In the genomic region with DNA sequence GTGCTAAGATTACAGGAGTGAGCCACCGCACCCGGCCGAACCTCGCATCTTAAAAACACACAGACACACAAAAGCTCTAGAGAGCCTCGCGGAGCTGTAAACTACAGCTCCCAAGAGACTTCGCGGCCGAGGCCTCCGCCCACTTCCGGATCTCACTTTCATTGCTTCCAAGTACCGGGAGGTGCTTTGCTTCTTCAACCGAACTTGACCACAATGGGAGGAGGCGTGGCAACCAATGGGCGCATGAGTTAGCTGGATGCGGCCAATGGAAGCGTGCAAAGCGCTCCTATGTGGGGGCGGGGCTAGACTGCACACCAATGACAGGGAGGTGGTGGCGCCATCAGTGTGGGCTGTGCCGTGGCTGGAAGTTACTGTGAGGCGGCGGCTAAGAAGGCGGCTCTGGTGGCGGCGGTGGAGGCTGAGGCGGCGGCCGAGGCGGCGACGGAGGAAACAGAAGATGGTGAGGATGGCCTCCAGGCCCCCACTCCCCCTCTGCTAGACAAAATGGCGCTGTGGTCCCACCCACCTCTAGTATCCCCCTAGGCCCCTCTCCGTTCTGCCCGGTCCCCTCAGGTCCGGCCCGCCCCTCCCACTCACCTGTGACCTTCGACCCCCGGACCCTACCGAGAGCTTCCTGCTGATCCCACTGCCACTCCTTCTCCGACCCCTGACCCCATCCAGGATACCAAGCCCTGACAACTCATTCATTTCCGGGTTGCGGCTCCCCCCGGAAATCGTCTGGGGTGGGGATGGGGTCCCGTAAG, we compare ENCODE assay signal across 1 cellular context.
TF ChIP-seq lines count a peak whose summit lies in the region.

A gene (plus strand): TSS at position 366 of the 764 bp plus-strand sequence. CDS start 92 bp downstream, at position 458.

TF ChIP-seq in HepG2, 621 proteins besides CTCF, POLR2A, EP300 and RAD21 (continued from another document and continues in another):
- TF ChIP-seq, protein P1, sequence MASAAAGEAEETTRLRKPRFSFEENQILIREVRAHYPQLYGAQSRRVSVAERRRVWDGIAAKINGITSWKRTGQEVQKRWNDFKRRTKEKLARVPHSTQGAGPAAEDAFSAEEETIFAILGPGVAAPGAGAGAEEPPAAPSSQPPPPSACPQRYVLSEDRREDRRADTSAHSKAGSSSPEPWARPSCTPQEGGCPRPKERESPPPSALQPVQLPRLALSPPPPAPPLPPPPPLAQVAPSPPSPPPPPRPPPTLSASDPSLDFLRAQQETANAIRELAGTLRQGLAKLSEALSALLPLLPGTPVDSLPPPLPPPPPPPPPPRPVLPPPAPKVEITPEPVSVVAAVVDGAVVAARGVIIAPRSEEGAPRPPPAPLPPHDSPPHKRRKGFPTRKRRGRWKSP (CRISPR knock-in tag; IDR thresholded peaks at IDR 0.05), result 0 out of 2 replicates have a peak, but pooled peaks have one; percentile 4
- TF ChIP-seq ZNF776 (CRISPR knock-in tag; IDR thresholded peaks at IDR 0.05), result peak; percentile 13; the same call in 1 of the 2 replicates
- TF ChIP-seq PPARG (CRISPR knock-in tag; conservative IDR thresholded peaks at IDR 0.05), result no peak
- TF ChIP-seq ZMAT3 (CRISPR knock-in tag; conservative IDR thresholded peaks at IDR 0.05), result no peak
- TF ChIP-seq ATAD3A (CRISPR knock-in tag; IDR thresholded peaks at IDR 0.05), result no peak
- TF ChIP-seq ZNF709 (CRISPR knock-in tag; IDR thresholded peaks at IDR 0.05), result peak; percentile 76; the same call in 1 of the 2 replicates
- peak; percentile 48; the same call in 1 of the 2 replicates for TF ChIP-seq HNF4G (IDR thresholded peaks at IDR 0.05; ENCODE audit: borderline replicate concordance, low read depth, low read length)
- no peak for TF ChIP-seq HNF4G (CRISPR knock-in tag; IDR thresholded peaks at IDR 0.05; ENCODE audit: borderline replicate concordance, low read depth)
- TF ChIP-seq, protein P2, sequence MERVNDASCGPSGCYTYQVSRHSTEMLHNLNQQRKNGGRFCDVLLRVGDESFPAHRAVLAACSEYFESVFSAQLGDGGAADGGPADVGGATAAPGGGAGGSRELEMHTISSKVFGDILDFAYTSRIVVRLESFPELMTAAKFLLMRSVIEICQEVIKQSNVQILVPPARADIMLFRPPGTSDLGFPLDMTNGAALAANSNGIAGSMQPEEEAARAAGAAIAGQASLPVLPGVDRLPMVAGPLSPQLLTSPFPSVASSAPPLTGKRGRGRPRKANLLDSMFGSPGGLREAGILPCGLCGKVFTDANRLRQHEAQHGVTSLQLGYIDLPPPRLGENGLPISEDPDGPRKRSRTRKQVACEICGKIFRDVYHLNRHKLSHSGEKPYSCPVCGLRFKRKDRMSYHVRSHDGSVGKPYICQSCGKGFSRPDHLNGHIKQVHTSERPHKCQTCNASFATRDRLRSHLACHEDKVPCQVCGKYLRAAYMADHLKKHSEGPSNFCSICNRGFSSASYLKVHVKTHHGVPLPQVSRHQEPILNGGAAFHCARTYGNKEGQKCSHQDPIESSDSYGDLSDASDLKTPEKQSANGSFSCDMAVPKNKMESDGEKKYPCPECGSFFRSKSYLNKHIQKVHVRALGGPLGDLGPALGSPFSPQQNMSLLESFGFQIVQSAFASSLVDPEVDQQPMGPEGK (CRISPR knock-in tag; IDR thresholded peaks at IDR 0.05), result peak; percentile 36; the same call in 1 of the 2 replicates
- TF ChIP-seq, protein P3, sequence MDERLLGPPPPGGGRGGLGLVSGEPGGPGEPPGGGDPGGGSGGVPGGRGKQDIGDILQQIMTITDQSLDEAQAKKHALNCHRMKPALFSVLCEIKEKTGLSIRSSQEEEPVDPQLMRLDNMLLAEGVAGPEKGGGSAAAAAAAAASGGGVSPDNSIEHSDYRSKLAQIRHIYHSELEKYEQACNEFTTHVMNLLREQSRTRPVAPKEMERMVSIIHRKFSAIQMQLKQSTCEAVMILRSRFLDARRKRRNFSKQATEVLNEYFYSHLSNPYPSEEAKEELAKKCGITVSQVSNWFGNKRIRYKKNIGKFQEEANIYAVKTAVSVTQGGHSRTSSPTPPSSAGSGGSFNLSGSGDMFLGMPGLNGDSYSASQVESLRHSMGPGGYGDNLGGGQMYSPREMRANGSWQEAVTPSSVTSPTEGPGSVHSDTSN (CRISPR knock-in tag; IDR thresholded peaks at IDR 0.05), result no peak
- no peak for TF ChIP-seq CHCHD3 (CRISPR knock-in tag; IDR thresholded peaks at IDR 0.05)
- TF ChIP-seq, protein P4, sequence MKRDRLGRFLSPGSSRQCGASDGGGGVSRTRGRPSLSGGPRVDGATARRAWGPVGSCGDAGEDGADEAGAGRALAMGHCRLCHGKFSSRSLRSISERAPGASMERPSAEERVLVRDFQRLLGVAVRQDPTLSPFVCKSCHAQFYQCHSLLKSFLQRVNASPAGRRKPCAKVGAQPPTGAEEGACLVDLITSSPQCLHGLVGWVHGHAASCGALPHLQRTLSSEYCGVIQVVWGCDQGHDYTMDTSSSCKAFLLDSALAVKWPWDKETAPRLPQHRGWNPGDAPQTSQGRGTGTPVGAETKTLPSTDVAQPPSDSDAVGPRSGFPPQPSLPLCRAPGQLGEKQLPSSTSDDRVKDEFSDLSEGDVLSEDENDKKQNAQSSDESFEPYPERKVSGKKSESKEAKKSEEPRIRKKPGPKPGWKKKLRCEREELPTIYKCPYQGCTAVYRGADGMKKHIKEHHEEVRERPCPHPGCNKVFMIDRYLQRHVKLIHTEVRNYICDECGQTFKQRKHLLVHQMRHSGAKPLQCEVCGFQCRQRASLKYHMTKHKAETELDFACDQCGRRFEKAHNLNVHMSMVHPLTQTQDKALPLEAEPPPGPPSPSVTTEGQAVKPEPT (CRISPR knock-in tag; IDR thresholded peaks at IDR 0.05; ENCODE audit: low read depth), result 0 out of 2 replicates have a peak, but pooled peaks have one; percentile 58
- peak; percentile 66 for TF ChIP-seq SUZ12 (IDR thresholded peaks at IDR 0.05; ENCODE audit: low read depth, low read length)
- TF ChIP-seq ZNF788 (CRISPR knock-in tag; IDR thresholded peaks at IDR 0.05; ENCODE audit: borderline replicate concordance), result 0 out of 2 replicates have a peak, but pooled peaks have one; percentile 66
- TF ChIP-seq, protein P5, sequence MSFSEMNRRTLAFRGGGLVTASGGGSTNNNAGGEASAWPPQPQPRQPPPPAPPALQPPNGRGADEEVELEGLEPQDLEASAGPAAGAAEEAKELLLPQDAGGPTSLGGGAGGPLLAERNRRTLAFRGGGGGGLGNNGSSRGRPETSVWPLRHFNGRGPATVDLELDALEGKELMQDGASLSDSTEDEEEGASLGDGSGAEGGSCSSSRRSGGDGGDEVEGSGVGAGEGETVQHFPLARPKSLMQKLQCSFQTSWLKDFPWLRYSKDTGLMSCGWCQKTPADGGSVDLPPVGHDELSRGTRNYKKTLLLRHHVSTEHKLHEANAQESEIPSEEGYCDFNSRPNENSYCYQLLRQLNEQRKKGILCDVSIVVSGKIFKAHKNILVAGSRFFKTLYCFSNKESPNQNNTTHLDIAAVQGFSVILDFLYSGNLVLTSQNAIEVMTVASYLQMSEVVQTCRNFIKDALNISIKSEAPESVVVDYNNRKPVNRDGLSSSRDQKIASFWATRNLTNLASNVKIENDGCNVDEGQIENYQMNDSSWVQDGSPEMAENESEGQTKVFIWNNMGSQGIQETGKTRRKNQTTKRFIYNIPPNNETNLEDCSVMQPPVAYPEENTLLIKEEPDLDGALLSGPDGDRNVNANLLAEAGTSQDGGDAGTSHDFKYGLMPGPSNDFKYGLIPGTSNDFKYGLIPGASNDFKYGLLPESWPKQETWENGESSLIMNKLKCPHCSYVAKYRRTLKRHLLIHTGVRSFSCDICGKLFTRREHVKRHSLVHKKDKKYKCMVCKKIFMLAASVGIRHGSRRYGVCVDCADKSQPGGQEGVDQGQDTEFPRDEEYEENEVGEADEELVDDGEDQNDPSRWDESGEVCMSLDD (CRISPR knock-in tag; IDR thresholded peaks at IDR 0.05; ENCODE audit: borderline replicate concordance), result peak; percentile 17; the same call in 1 of the 2 replicates
- TF ChIP-seq KLF12 (CRISPR knock-in tag; IDR thresholded peaks at IDR 0.05; ENCODE audit: borderline replicate concordance), result 0 out of 2 replicates have a peak, but pooled peaks have one; percentile 14
- TF ChIP-seq ZNF558 (CRISPR knock-in tag; IDR thresholded peaks at IDR 0.05; ENCODE audit: borderline replicate concordance), result no peak
- TF ChIP-seq, protein P6, sequence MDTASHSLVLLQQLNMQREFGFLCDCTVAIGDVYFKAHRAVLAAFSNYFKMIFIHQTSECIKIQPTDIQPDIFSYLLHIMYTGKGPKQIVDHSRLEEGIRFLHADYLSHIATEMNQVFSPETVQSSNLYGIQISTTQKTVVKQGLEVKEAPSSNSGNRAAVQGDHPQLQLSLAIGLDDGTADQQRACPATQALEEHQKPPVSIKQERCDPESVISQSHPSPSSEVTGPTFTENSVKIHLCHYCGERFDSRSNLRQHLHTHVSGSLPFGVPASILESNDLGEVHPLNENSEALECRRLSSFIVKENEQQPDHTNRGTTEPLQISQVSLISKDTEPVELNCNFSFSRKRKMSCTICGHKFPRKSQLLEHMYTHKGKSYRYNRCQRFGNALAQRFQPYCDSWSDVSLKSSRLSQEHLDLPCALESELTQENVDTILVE (CRISPR knock-in tag; IDR thresholded peaks at IDR 0.05), result peak; percentile 77
- peak; percentile 7 for TF ChIP-seq HNRNPLL (IDR thresholded peaks at IDR 0.05; ENCODE audit: low read depth, low read length, poor library complexity, severe bottlenecking)
- peak; percentile 79 for TF ChIP-seq CHD2 (IDR thresholded peaks at IDR 0.05; ENCODE audit: low read depth, low read length)
- TF ChIP-seq SMAD9 (CRISPR knock-in tag; IDR thresholded peaks at IDR 0.05), result no peak
- peak; percentile 33; the same call in 1 of the 2 replicates for TF ChIP-seq BORCS8-MEF2B (CRISPR knock-in tag; IDR thresholded peaks at IDR 0.05)
- TF ChIP-seq, protein P7, sequence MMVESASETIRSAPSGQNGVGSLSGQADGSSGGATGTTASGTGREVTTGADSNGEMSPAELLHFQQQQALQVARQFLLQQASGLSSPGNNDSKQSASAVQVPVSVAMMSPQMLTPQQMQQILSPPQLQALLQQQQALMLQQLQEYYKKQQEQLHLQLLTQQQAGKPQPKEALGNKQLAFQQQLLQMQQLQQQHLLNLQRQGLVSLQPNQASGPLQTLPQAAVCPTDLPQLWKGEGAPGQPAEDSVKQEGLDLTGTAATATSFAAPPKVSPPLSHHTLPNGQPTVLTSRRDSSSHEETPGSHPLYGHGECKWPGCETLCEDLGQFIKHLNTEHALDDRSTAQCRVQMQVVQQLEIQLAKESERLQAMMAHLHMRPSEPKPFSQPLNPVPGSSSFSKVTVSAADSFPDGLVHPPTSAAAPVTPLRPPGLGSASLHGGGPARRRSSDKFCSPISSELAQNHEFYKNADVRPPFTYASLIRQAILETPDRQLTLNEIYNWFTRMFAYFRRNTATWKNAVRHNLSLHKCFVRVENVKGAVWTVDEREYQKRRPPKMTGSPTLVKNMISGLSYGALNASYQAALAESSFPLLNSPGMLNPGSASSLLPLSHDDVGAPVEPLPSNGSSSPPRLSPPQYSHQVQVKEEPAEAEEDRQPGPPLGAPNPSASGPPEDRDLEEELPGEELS (CRISPR knock-in tag; IDR thresholded peaks at IDR 0.05), result 0 out of 2 replicates have a peak, but pooled peaks have one; percentile 10
- TF ChIP-seq NR2F1 (CRISPR knock-in tag; IDR thresholded peaks at IDR 0.05), result peak; percentile 62 to 89; a peak in 3 of 4 replicates
- TF ChIP-seq PHF21A (CRISPR knock-in tag; IDR thresholded peaks at IDR 0.05), result 0 out of 2 replicates have a peak, but pooled peaks have one; percentile 6
- no peak for TF ChIP-seq SNAPC2 (CRISPR knock-in tag; IDR thresholded peaks at IDR 0.05)
- TF ChIP-seq FOXP1 (IDR thresholded peaks at IDR 0.05), result no peak
- TF ChIP-seq FOXP1 (CRISPR knock-in tag; IDR thresholded peaks at IDR 0.05), result no peak
- TF ChIP-seq NFE2L1 (CRISPR knock-in tag; IDR thresholded peaks at IDR 0.05; ENCODE audit: borderline replicate concordance), result no peak
- TF ChIP-seq AGO1 (IDR thresholded peaks at IDR 0.05; ENCODE audit: low read depth, low read length, poor library complexity, severe bottlenecking), result no peak
- TF ChIP-seq, protein P8, sequence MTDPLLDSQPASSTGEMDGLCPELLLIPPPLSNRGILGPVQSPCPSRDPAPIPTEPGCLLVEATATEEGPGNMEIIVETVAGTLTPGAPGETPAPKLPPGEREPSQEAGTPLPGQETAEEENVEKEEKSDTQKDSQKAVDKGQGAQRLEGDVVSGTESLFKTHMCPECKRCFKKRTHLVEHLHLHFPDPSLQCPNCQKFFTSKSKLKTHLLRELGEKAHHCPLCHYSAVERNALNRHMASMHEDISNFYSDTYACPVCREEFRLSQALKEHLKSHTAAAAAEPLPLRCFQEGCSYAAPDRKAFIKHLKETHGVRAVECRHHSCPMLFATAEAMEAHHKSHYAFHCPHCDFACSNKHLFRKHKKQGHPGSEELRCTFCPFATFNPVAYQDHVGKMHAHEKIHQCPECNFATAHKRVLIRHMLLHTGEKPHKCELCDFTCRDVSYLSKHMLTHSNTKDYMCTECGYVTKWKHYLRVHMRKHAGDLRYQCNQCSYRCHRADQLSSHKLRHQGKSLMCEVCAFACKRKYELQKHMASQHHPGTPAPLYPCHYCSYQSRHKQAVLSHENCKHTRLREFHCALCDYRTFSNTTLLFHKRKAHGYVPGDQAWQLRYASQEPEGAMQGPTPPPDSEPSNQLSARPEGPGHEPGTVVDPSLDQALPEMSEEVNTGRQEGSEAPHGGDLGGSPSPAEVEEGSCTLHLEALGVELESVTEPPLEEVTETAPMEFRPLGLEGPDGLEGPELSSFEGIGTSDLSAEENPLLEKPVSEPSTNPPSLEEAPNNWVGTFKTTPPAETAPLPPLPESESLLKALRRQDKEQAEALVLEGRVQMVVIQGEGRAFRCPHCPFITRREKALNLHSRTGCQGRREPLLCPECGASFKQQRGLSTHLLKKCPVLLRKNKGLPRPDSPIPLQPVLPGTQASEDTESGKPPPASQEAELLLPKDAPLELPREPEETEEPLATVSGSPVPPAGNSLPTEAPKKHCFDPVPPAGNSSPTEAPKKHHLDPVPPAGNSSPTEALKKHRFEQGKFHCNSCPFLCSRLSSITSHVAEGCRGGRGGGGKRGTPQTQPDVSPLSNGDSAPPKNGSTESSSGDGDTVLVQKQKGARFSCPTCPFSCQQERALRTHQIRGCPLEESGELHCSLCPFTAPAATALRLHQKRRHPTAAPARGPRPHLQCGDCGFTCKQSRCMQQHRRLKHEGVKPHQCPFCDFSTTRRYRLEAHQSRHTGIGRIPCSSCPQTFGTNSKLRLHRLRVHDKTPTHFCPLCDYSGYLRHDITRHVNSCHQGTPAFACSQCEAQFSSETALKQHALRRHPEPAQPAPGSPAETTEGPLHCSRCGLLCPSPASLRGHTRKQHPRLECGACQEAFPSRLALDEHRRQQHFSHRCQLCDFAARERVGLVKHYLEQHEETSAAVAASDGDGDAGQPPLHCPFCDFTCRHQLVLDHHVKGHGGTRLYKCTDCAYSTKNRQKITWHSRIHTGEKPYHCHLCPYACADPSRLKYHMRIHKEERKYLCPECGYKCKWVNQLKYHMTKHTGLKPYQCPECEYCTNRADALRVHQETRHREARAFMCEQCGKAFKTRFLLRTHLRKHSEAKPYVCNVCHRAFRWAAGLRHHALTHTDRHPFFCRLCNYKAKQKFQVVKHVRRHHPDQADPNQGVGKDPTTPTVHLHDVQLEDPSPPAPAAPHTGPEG (CRISPR knock-in tag; IDR thresholded peaks at IDR 0.05), result peak; percentile 62; the same call in 1 of the 2 replicates
- TF ChIP-seq MYC (CRISPR knock-in tag; IDR thresholded peaks at IDR 0.05; ENCODE audit: borderline replicate concordance), result peak; percentile 51; the same call in 1 of the 2 replicates
- TF ChIP-seq TBX3 (IDR thresholded peaks at IDR 0.05; ENCODE audit: borderline replicate concordance), result peak; percentile 47; the same call in 1 of the 2 replicates
- 0 out of 2 replicates have a peak, but pooled peaks have one; percentile 25 for TF ChIP-seq ETV6 (CRISPR knock-in tag; conservative IDR thresholded peaks at IDR 0.05)
- TF ChIP-seq ZFP36 (IDR thresholded peaks at IDR 0.05; ENCODE audit: borderline replicate concordance, low read depth, low read length, partially characterized antibody), result no peak
- peak; percentile 89; the same call in 1 of the 2 replicates for TF ChIP-seq RFXAP (CRISPR knock-in tag; IDR thresholded peaks at IDR 0.05; ENCODE audit: borderline replicate concordance)
- TF ChIP-seq TMF1 (CRISPR knock-in tag; IDR thresholded peaks at IDR 0.05; ENCODE audit: low read depth), result 0 out of 2 replicates have a peak, but pooled peaks have one; percentile 64
- TF ChIP-seq BCL6 (CRISPR knock-in tag; IDR thresholded peaks at IDR 0.05), result no peak
